In the genomic region with DNA sequence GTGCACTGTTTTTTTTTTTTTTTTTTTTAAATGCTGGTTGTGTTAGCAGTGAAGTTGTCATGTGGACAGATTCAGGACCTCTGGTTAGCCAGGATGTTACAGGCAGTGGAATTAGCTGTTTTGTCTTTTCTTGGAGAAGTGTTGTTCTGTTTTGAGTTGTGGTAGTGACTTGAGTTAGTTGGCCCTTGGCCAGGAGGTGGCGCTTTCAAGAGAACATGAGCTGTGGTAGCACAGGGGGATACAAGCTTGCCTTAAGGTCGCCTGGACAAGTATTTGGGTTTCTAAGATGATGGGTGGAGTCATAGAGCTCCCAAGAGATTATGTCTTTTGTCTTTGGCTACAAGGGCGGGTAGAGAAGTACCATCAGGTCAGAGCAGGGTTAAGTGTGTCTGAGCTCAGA, we compare ENCODE assay signal across 24 cellular contexts. TPM values are rescaled to one million over a fixed set of nuclear protein-coding genes. Genes with fewer than 3 reads are reported as not detected.
DNase-seq lines count a peak whose midpoint lies in the region; ATAC-seq and TF ChIP-seq lines count a peak whose summit lies in the region.
"Had no signal": no experiment of that assay in that cellular context is flagged by ENCODE, and none has a peak within 500 bp of the region (broad histone marks: within the 10 kb centered on the region; RNA-seq: fewer than 3 reads in every experiment).

No MANE protein-coding gene starts in this region.

- H3K4me1 ChIP-seq in GM23338 (ENCODE audit: insufficient read depth) (no peaks in the 10 kb centered on the region), upper lobe of left lung (no peaks in the 10 kb centered on the region)
- H3K4me1 ChIP-seq: colonic mucosa, HAP-1 had no signal

- no peak overlapping the region for H3K4me3 Mint-ChIP-seq in GM23338
- H3K4me3 Mint-ChIP-seq: nephron; T-helper 2 cell treated with Interferon-gamma antibody and Interleukin-4, amounts not matched to agents 5 μg/mL and 100 μg/mL, for 36 hours; type B pancreatic cell had no signal

- H3K36me3 ChIP-seq in GM23338 (ENCODE audit: insufficient read depth) (no peaks in the 10 kb centered on the region), SU-DHL-6 (ENCODE audit: low read length) (no peaks in the 10 kb centered on the region), upper lobe of left lung (no peaks in the 10 kb centered on the region)
- H3K36me3 ChIP-seq: colonic mucosa, HAP-1 had no signal

- H3K4me3 ChIP-seq in GM23338 (no peak overlapping the region), SU-DHL-6 (ENCODE audit: insufficient read depth, low read length, poor library complexity, severe bottlenecking) (no peak overlapping the region), upper lobe of left lung (no peak overlapping the region)
- H3K4me3 ChIP-seq: colonic mucosa, HAP-1 had no signal

- peak; percentile 75 to 80 for TF ChIP-seq CTCF in GM23338 (conservative IDR thresholded peaks at IDR 0.05; ENCODE audit: low read depth in 2 of 2)
- TF ChIP-seq CTCF in SU-DHL-6 (IDR thresholded peaks at IDR 0.05; ENCODE audit: insufficient read depth, low read length, poor library complexity, severe bottlenecking): peak; percentile 38
- TF ChIP-seq CTCF in upper lobe of left lung (IDR thresholded peaks at IDR 0.05): no peak

- no peak overlapping the region for H3K9ac ChIP-seq in SU-DHL-6 (ENCODE audit: low read length)

- peak; percentile 97 for ATAC-seq in GM23338
- ATAC-seq in upper lobe of left lung (ENCODE audit: low FRiP score in 2 of 2): no peak

- no peak overlapping the region for H3K27ac Mint-ChIP-seq in GM23338
- H3K27ac Mint-ChIP-seq: nephron; T-helper 2 cell treated with Interferon-gamma antibody and Interleukin-4, amounts not matched to agents 5 μg/mL and 100 μg/mL, for 36 hours; type B pancreatic cell had no signal

- H3F3A ChIP-seq in GM23338 (replicated peaks; ENCODE audit: low read depth) (no peaks in the 10 kb centered on the region), SU-DHL-6 (ENCODE audit: insufficient read depth) (no peaks in the 10 kb centered on the region)

- H2AFZ ChIP-seq in GM23338 (peak overlapping the region; percentile 67; the same call in 1 of the 2 replicates), SU-DHL-6 (ENCODE audit: low read depth, low read length, severe bottlenecking) (no peak overlapping the region)

- no peak for TF ChIP-seq EP300 in upper lobe of left lung (IDR thresholded peaks at IDR 0.05)

- H4K20me1 ChIP-seq in GM23338 (replicated peaks; ENCODE audit: insufficient read depth) (no peaks in the 10 kb centered on the region), SU-DHL-6 (ENCODE audit: low read depth, low read length) (no peaks in the 10 kb centered on the region)

- 52 to 58% methylated on average over 3 of the region's 3 CpGs for WGBS in upper lobe of left lung, 2 donors

- DNase-seq in DMS53 (lab: John Stamatoyannopoulos, UW) (peak; percentile 3), DMS53 treated with DMSO at 0.1 percent for 48 hours (lab: John Stamatoyannopoulos, UW; ENCODE audit: unreplicated experiment) (no peak), GM23338 (ENCODE audit: low spot score) (peak; percentile 80), iPS-NIHi11 (ENCODE audit: low spot score) (peak; percentile 43), NCI-H1092 treated with DMSO at 0.1 percent for 48 hours (lab: John Stamatoyannopoulos, UW) (no peak), upper lobe of left lung (no peak), SIG-M5 (lab: John Stamatoyannopoulos, UW) (no peak)
- DNase-seq: activated CD4-positive, CD25-positive, alpha-beta regulatory T cell treated with anti-CD3 and anti-CD28 coated beads, Interleukin-2, amount 50 U/mL, for 72 hours; activated CD8-positive, alpha-beta memory T cell treated with anti-CD3 and anti-CD28 coated beads, Interleukin-2, amount 50 U/mL, for 48 hours; activated naive CD4-positive, alpha-beta T cell treated with Interleukin-2 at 50 U/mL for 16 hours; colonic mucosa; DMS79 treated with DMSO at 0.1 percent for 48 hours; islet precursor cell; NCI-H1048; NCI-H2171; SHP77 treated with DMSO at 0.1 percent for 48 hours; stimulated activated naive CD4-positive, alpha-beta T cell treated with Interleukin-2 at 50 U/mL for 16 hours had no signal

- H3K9me2 ChIP-seq in GM23338 (ENCODE audit: insufficient read depth): 0 out of 2 replicates have a peak, but pooled peaks cover 3% of the 10 kb centered on the region
- no peaks in the 10 kb centered on the region for H3K9me2 ChIP-seq in SU-DHL-6 (replicated peaks; ENCODE audit: insufficient read depth, low read length)

- peaks cover 14% of the 10 kb centered on the region; the same call in 2 of the 3 replicates for H3K9me3 Mint-ChIP-seq in GM23338

- H3K4me2 ChIP-seq in GM23338: no peak overlapping the region
- no peak overlapping the region for H3K4me2 ChIP-seq in SU-DHL-6 (ENCODE audit: low read depth, low read length, poor library complexity, severe bottlenecking)

- no peak for TF ChIP-seq POLR2A in upper lobe of left lung (IDR thresholded peaks at IDR 0.05)

- H3K27ac ChIP-seq in GM23338 (ENCODE audit: low read depth) (no peak overlapping the region), SU-DHL-6 (ENCODE audit: low read depth, low read length) (no peak overlapping the region), upper lobe of left lung (no peak overlapping the region)
- H3K27ac ChIP-seq: colonic mucosa had no signal

- no peaks in the 10 kb centered on the region for H3K4me1 Mint-ChIP-seq in GM23338
- H3K4me1 Mint-ChIP-seq: nephron had no signal

- H3K27me3 Mint-ChIP-seq in GM23338 (ENCODE audit: insufficient read depth, low read depth, poor library complexity): no peaks in the 10 kb centered on the region
- H3K27me3 Mint-ChIP-seq: type B pancreatic cell had no signal

- H3K36me3 Mint-ChIP-seq in GM23338 (ENCODE audit: low read depth): no peaks in the 10 kb centered on the region
- H3K36me3 Mint-ChIP-seq: type B pancreatic cell had no signal

- no peaks in the 10 kb centered on the region for H3K9me3 ChIP-seq in SU-DHL-6 (ENCODE audit: insufficient read depth, low read length)
- peaks cover 0 to 5% (median 0%) of the 10 kb centered on the region in 4 donors for H3K9me3 ChIP-seq in upper lobe of left lung
- H3K9me3 ChIP-seq: colonic mucosa, HAP-1 had no signal

- H3K79me2 ChIP-seq in GM23338 (replicated peaks; ENCODE audit: insufficient read depth) (no peaks in the 10 kb centered on the region), SU-DHL-6 (ENCODE audit: insufficient read depth, low read length) (no peaks in the 10 kb centered on the region)

- H3K27me3 ChIP-seq in GM23338 (ENCODE audit: insufficient read depth) (no peaks in the 10 kb centered on the region), SU-DHL-6 (ENCODE audit: low read length) (no peaks in the 10 kb centered on the region), upper lobe of left lung (no peaks in the 10 kb centered on the region)
- H3K27me3 ChIP-seq: colonic mucosa had no signal

TF ChIP-seq in GM23338, 12 proteins besides CTCF, POLR2A, EP300 and RAD21:
- no peak for TF ChIP-seq STAT1 (IDR thresholded peaks at IDR 0.05; ENCODE audit: unreplicated experiment)
- TF ChIP-seq, protein P1, sequence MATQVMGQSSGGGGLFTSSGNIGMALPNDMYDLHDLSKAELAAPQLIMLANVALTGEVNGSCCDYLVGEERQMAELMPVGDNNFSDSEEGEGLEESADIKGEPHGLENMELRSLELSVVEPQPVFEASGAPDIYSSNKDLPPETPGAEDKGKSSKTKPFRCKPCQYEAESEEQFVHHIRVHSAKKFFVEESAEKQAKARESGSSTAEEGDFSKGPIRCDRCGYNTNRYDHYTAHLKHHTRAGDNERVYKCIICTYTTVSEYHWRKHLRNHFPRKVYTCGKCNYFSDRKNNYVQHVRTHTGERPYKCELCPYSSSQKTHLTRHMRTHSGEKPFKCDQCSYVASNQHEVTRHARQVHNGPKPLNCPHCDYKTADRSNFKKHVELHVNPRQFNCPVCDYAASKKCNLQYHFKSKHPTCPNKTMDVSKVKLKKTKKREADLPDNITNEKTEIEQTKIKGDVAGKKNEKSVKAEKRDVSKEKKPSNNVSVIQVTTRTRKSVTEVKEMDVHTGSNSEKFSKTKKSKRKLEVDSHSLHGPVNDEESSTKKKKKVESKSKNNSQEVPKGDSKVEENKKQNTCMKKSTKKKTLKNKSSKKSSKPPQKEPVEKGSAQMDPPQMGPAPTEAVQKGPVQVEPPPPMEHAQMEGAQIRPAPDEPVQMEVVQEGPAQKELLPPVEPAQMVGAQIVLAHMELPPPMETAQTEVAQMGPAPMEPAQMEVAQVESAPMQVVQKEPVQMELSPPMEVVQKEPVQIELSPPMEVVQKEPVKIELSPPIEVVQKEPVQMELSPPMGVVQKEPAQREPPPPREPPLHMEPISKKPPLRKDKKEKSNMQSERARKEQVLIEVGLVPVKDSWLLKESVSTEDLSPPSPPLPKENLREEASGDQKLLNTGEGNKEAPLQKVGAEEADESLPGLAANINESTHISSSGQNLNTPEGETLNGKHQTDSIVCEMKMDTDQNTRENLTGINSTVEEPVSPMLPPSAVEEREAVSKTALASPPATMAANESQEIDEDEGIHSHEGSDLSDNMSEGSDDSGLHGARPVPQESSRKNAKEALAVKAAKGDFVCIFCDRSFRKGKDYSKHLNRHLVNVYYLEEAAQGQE (IDR thresholded peaks at IDR 0.05; ENCODE audit: unreplicated experiment): no peak
- TF ChIP-seq ZNF331 (CRISPR knock-in tag; IDR thresholded peaks at IDR 0.05; ENCODE audit: low read depth): no peak
- TF ChIP-seq ZNF114 (CRISPR knock-in tag; IDR thresholded peaks at IDR 0.05): no peak
- no peak for TF ChIP-seq EZH2 (IDR thresholded peaks at IDR 0.05; ENCODE audit: low read depth, unreplicated experiment)
- TF ChIP-seq JUNB (IDR thresholded peaks at IDR 0.05; ENCODE audit: unreplicated experiment): no peak
- TF ChIP-seq EZH2phosphoT487 (IDR thresholded peaks at IDR 0.05; ENCODE audit: unreplicated experiment): no peak
- no peak for TF ChIP-seq ETS1 (IDR thresholded peaks at IDR 0.05)
- no peak for TF ChIP-seq CREB1 (CRISPR knock-in tag; IDR thresholded peaks at IDR 0.05; ENCODE audit: low read depth)
- no peak for TF ChIP-seq NANOG (IDR thresholded peaks at IDR 0.05; ENCODE audit: borderline replicate concordance)

RNA-seq across cellular contexts. Expression of gene CCDC198, which starts 33.3 kb away (rescaled TPM):
- not detected in 2 replicates for total RNA-seq in GM23338 (2014; rRNA removed; shearing (Covaris generic))
- not detected in 2 replicates for polyA plus RNA-seq in GM23338 (2016; fragmentation: Nextera tagmentation; extraction: Ambion mirVana)
- total RNA-seq in upper lobe of left lung: not detected
- total RNA-seq: A172, colonic mucosa had no signal
- polyA plus RNA-seq: esophagus had no signal

Comparison
In these comparisons a context has a peak if more than half of its experiments do, and no peak if none do; other contexts are left out.
1. DNase-seq: peak in DMS53 (single experiment), GM23338 (single experiment) and iPS-NIHi11 (single experiment); none in DMS53 treated with DMSO at 0.1 percent for 48 hours (single experiment), NCI-H1092 treated with DMSO at 0.1 percent for 48 hours (single experiment), upper lobe of left lung (0 of 2) and SIG-M5 (single experiment).
2. CTCF ChIP-seq: peak in GM23338 (2 of 2) and SU-DHL-6 (single experiment); none in upper lobe of left lung (0 of 6).